Comparison of ENCODE assay signal across 20 cellular contexts in the genomic region with DNA sequence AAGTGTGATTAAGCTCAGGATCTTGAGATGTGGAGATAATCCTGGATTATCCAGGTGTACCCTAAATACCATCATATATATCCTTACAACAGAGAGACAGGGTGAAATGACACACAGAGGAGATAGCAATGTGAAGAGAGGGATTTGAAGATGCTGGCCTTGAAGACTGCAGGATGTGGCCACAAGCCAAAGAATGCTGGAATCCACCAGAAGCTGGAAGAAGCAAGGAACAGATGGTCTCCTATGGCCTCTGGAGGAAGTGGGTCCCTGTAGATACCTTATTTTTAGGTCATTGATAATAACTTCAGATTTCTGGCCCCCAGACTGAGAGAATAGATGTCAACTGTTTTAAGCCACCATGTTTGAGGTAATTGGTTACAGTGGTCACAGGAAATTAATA.
"Had no signal": no experiment of that assay in that cellular context is flagged by ENCODE, and none has a peak within 500 bp of the region (broad histone marks: within the 10 kb centered on the region; RNA-seq: fewer than 3 reads in every experiment).

No MANE protein-coding gene starts in this region.

- ATAC-seq: effector memory CD8-positive, alpha-beta T cell; foreskin keratinocyte; heart right ventricle; left cardiac atrium; left lung; left ventricle myocardium superior; lower lobe of right lung; mucosa of descending colon; naive thymus-derived CD8-positive, alpha-beta T cell had no signal

- H3K4me3 ChIP-seq: colonic mucosa, esophagus muscularis mucosa, heart right ventricle, left lung, lower lobe of right lung, mucosa of descending colon had no signal

- H3K9me3 ChIP-seq: colonic mucosa, left lung, lower lobe of right lung, mucosa of descending colon had no signal

- H3K27me3 ChIP-seq: colonic mucosa, esophagus muscularis mucosa, foreskin keratinocyte, heart right ventricle, left lung had no signal

- H3K4me1 ChIP-seq: colonic mucosa, esophagus muscularis mucosa, foreskin keratinocyte, heart right ventricle, left lung, lower lobe of right lung had no signal

- H3K36me3 ChIP-seq: colonic mucosa, esophagus muscularis mucosa, heart right ventricle, left lung, lower lobe of right lung had no signal

- H3K27ac ChIP-seq: colonic mucosa, epithelial cell of prostate, esophagus muscularis mucosa, foreskin keratinocyte, heart right ventricle, left lung, lower lobe of right lung had no signal

- DNase-seq: colonic mucosa; cortex of kidney; effector CD8-positive, alpha-beta T cell; effector memory CD8-positive, alpha-beta T cell; endodermal cell; foreskin keratinocyte; glutamatergic neuron; head of caudate nucleus; heart right ventricle; hippocampal formation; left cardiac atrium; left lung; left ventricle myocardium superior; lower lobe of right lung; mesenchymal stem cell; mucosa of descending colon; naive B cell; naive thymus-derived CD8-positive, alpha-beta T cell had no signal
